ENCODE assay signal across 8 cellular contexts in the genomic region with DNA sequence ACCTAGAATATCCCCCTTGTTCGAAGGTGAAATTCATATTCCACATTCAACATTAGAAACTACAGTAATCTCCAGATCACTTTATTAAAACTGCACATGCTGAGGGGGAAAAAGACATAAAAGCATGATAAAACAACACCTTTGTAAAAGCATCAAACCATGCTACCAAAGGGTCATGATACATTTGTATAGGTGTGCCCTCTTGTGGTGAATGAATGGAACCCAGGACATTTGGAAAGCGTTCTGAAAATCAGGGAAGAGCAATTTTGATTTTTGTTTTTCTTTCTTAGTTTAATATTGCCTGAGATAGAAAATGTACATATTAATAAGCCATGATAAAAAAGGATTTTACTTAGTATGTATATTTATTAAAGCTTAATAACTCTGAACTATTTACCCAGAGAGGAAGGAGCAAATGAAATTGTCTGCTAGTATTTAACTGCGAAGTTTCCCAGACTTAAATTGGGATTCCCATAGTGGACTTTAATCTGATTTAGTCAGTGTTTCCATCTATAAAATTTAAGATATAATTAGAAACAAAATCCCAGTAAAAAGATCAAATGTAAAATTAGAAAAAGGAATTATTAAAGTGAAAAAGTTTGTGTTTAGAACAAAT.
DNase-seq lines count a peak whose midpoint lies in the region; ATAC-seq, FAIRE-seq and TF ChIP-seq lines count a peak whose summit lies in the region.

No MANE protein-coding gene starts in this region.

- H3K9me3 ChIP-seq in osteoblast (ENCODE audit: low read depth, low read length): no peaks in the 10 kb centered on the region

- H3K36me3 ChIP-seq in osteoblast (ENCODE audit: insufficient read depth, low read length): no peaks in the 10 kb centered on the region

- peak; percentile 61 for ATAC-seq in HG02884 (IDR thresholded peaks at IDR 0.05; ENCODE audit: unreplicated experiment)
- ATAC-seq in HG03342 (IDR thresholded peaks at IDR 0.05; ENCODE audit: unreplicated experiment): no peak
- ATAC-seq in GM19395 (IDR thresholded peaks at IDR 0.05; ENCODE audit: unreplicated experiment): no peak

- FAIRE-seq in colon (lab: Jason Lieb, UNC): peak; percentile 14

- H3K27ac ChIP-seq in osteoblast (ENCODE audit: low read depth, low read length): no peak overlapping the region

- peak; percentile 72 for DNase-seq in DMS53 (lab: John Stamatoyannopoulos, UW)
- DNase-seq in NCI-H526 (lab: John Stamatoyannopoulos, UW): peak; percentile 36 to 68
- DNase-seq in osteoblast (ENCODE audit: insufficient read length, low spot score, missing footprints): no peak
- DNase-seq in amygdala (lab: John Stamatoyannopoulos, UW): no peak

- no peak overlapping the region for H2AFZ ChIP-seq in osteoblast (ENCODE audit: low read length)

- no peaks in the 10 kb centered on the region for H3K79me2 ChIP-seq in osteoblast (ENCODE audit: insufficient read depth, low read length)

- no peaks in the 10 kb centered on the region for H3K27me3 ChIP-seq in osteoblast (ENCODE audit: insufficient read depth, low read length)

- no peaks in the 10 kb centered on the region for H3K4me1 ChIP-seq in osteoblast (ENCODE audit: insufficient read depth, low read length)

- no peak overlapping the region for H3K4me3 ChIP-seq in osteoblast (ENCODE audit: insufficient read depth, low read length)

- TF ChIP-seq CTCF in osteoblast (IDR thresholded peaks at IDR 0.05; ENCODE audit: extremely low read depth, low read depth, low read length): peak; percentile 52

- H3K4me2 ChIP-seq in osteoblast (ENCODE audit: insufficient read depth, low read length): no peak overlapping the region

- no peaks in the 10 kb centered on the region for H4K20me1 ChIP-seq in osteoblast (ENCODE audit: insufficient read depth, low read length)

Comparison
In these comparisons a context has a peak if more than half of its experiments do, and no peak if none do; other contexts are left out.
1. DNase-seq: peak in DMS53 (single experiment) and NCI-H526 (2 of 2); none in osteoblast (single experiment) and amygdala (0 of 56).